16 cellular contexts compared by ENCODE assay signal in genomic region chr3:41684802-41685740, GRCh38.
DNase-seq lines count a peak whose midpoint lies in the region; ATAC-seq lines count a peak whose summit lies in the region.
"Had no signal": no experiment of that assay in that cellular context is flagged by ENCODE, and none has a peak within 500 bp of the region (broad histone marks: within the 10 kb centered on the region; RNA-seq: fewer than 3 reads in every experiment).

No MANE protein-coding gene starts in this region.

- no peaks in the 10 kb centered on the region for H3K27me3 Mint-ChIP-seq in activated naive CD8-positive, alpha-beta T cell treated with anti-CD3 and anti-CD28 coated beads for 36 hours
- H3K27me3 Mint-ChIP-seq: T-cell had no signal

- peaks cover 16% of the 10 kb centered on the region for H3K36me3 Mint-ChIP-seq in activated naive CD8-positive, alpha-beta T cell treated with anti-CD3 and anti-CD28 coated beads for 36 hours
- H3K36me3 Mint-ChIP-seq: stimulated activated effector memory CD8-positive, alpha-beta T cell treated with anti-CD3 and anti-CD28 coated beads, Interleukin-12 subunit alpha, Interleukin-12 subunit beta, amount 100 ng/mL, for 72 hours had no signal

- H3K27ac Mint-ChIP-seq in activated naive CD8-positive, alpha-beta T cell treated with anti-CD3 and anti-CD28 coated beads for 36 hours: no peak overlapping the region
- H3K27ac Mint-ChIP-seq: stimulated activated effector memory CD8-positive, alpha-beta T cell treated with anti-CD3 and anti-CD28 coated beads, Interleukin-12 subunit alpha, Interleukin-12 subunit beta, amount 100 ng/mL, for 72 hours; T-cell had no signal

- H3K9me3 Mint-ChIP-seq in activated naive CD8-positive, alpha-beta T cell treated with anti-CD3 and anti-CD28 coated beads for 36 hours: peaks cover 2% of the 10 kb centered on the region
- H3K9me3 Mint-ChIP-seq: stimulated activated effector memory CD8-positive, alpha-beta T cell treated with anti-CD3 and anti-CD28 coated beads, Interleukin-12 subunit alpha, Interleukin-12 subunit beta, amount 100 ng/mL, for 72 hours; T-cell had no signal

- no peak for ATAC-seq in GM18868 (IDR thresholded peaks at IDR 0.05; ENCODE audit: unreplicated experiment)
- ATAC-seq: stimulated activated effector memory CD8-positive, alpha-beta T cell treated with anti-CD3 and anti-CD28 coated beads, Interleukin-12 subunit alpha, Interleukin-12 subunit beta, amount 100 ng/mL, for 72 hours; T-cell had no signal

- H3K4me1 Mint-ChIP-seq in activated naive CD8-positive, alpha-beta T cell treated with anti-CD3 and anti-CD28 coated beads for 36 hours: no peaks in the 10 kb centered on the region
- H3K4me1 Mint-ChIP-seq: stimulated activated effector memory CD8-positive, alpha-beta T cell treated with anti-CD3 and anti-CD28 coated beads, Interleukin-12 subunit alpha, Interleukin-12 subunit beta, amount 100 ng/mL, for 72 hours; T-cell had no signal

- DNase-seq in EL: peak; percentile 6
- peak; percentile 85 for DNase-seq in astrocyte of the hippocampus (ENCODE audit: low read depth, low spot score)
- DNase-seq in iris pigment epithelial cell (ENCODE audit: low read depth): peak; percentile 53
- peak; percentile 100 for DNase-seq in renal cortical epithelial cell (ENCODE audit: low read depth)
- no peak for DNase-seq in NK-92 treated with Interleukin-12 subunit alpha and Interleukin-12 subunit beta, amount 100 ng/mL, for 24 hours (lab: John Stamatoyannopoulos, UW)
- DNase-seq in activated naive CD8-positive, alpha-beta T cell treated with anti-CD3 and anti-CD28 coated beads for 36 hours: no peak
- DNase-seq in HCEC 1CT: no peak
- DNase-seq: activated gamma-delta T cell treated with Interleukin-2 at 50 U/mL for 16 hours, NCI-H1436, NCI-H2171, NCI-H526 treated with DMSO at 0.1 percent for 48 hours, SHP77, T-cell, testis had no signal

- H3K4me3 Mint-ChIP-seq in activated naive CD8-positive, alpha-beta T cell treated with anti-CD3 and anti-CD28 coated beads for 36 hours: no peak overlapping the region
- H3K4me3 Mint-ChIP-seq: stimulated activated effector memory CD8-positive, alpha-beta T cell treated with anti-CD3 and anti-CD28 coated beads, Interleukin-12 subunit alpha, Interleukin-12 subunit beta, amount 100 ng/mL, for 72 hours; T-cell had no signal

Comparison
In these comparisons a context has a peak if more than half of its experiments do, and no peak if none do; other contexts are left out.
1. DNase-seq: peak in EL (single experiment), astrocyte of the hippocampus (single experiment), iris pigment epithelial cell (single experiment) and renal cortical epithelial cell (single experiment); none in NK-92 treated with Interleukin-12 subunit alpha and Interleukin-12 subunit beta, amount 100 ng/mL, for 24 hours (single experiment), activated naive CD8-positive, alpha-beta T cell treated with anti-CD3 and anti-CD28 coated beads for 36 hours (single experiment) and HCEC 1CT (single experiment).